ENCODE assay signal across 8 cellular contexts in genomic region chr6:77466055-77467028, GRCh38. TPM values are rescaled to one million over a fixed set of nuclear protein-coding genes. Genes with fewer than 3 reads are reported as not detected.
A peak's percentile ranks its signal among the peaks of the same experiment; 100 is the strongest.
DNase-seq lines count a peak whose midpoint lies in the region; ATAC-seq, FAIRE-seq and TF ChIP-seq lines count a peak whose summit lies in the region.

No MANE protein-coding gene starts in this region.

- no peaks in the 10 kb centered on the region; the same call in 1 of the 2 replicates for H3K9me2 ChIP-seq in DOHH2 (replicated peaks; ENCODE audit: control insufficient read depth, low read length)

- WGBS in mesodermal cell (ENCODE audit: insufficient coverage in 2 of 2), 2 experiments, result 6 to 10% methylated on average over 28 to 34 of the region's 36 CpGs

- H3K4me2 ChIP-seq in DOHH2 (ENCODE audit: low read length), result peak overlapping the region; percentile 80
- H3K4me2 ChIP-seq in endothelial cell of umbilical vein (ENCODE audit: insufficient read depth, low read length), result peak overlapping the region; percentile 97

- H3K9me3 Mint-ChIP-seq in T-helper 1 cell treated with Interleukin-12 subunit alpha and Interleukin-12 subunit beta and Interleukin-4 antibody, amounts not matched to agents 30 μg/mL and 1 μg/mL, for 36 hours, result peaks cover 11% of the 10 kb centered on the region

- no peaks in the 10 kb centered on the region; the same call in 1 of the 2 replicates for H3K9me3 ChIP-seq in DOHH2 (ENCODE audit: control insufficient read depth, insufficient read depth, low read length)
- H3K9me3 ChIP-seq in endothelial cell of umbilical vein (replicated peaks; ENCODE audit: control insufficient read depth, insufficient read depth, low read length), result no peaks in the 10 kb centered on the region
- H3K9me3 ChIP-seq in mesodermal cell (ENCODE audit: control insufficient read depth, low read length), result no peaks in the 10 kb centered on the region
- no peaks in the 10 kb centered on the region for H3K9me3 ChIP-seq in upper lobe of right lung

- H3K36me3 ChIP-seq in DOHH2 (ENCODE audit: control insufficient read depth, low read length) (no peaks in the 10 kb centered on the region), endothelial cell of umbilical vein (ENCODE audit: control insufficient read depth in 2 of 2, extremely low read depth in 1 of 2, insufficient read depth in 2 of 2, low read length in 2 of 2) (no peaks in the 10 kb centered on the region), mesodermal cell (ENCODE audit: control insufficient read depth, insufficient read depth, low read length) (no peaks in the 10 kb centered on the region), upper lobe of right lung (no peaks in the 10 kb centered on the region)

- H3K27ac Mint-ChIP-seq in T-helper 1 cell treated with Interleukin-12 subunit alpha and Interleukin-12 subunit beta and Interleukin-4 antibody, amounts not matched to agents 30 μg/mL and 1 μg/mL, for 36 hours, result peak overlapping the region; percentile 24

- H3K4me1 ChIP-seq in DOHH2 (ENCODE audit: control insufficient read depth, low read length) (peaks cover 3% of the 10 kb centered on the region; the same call in 1 of the 2 replicates), endothelial cell of umbilical vein (ENCODE audit: control insufficient read depth, extremely low read depth, insufficient read depth, low read length) (peaks cover 32% of the 10 kb centered on the region), mesodermal cell (ENCODE audit: control insufficient read depth, insufficient read depth, low read length, poor library complexity, severe bottlenecking) (peaks cover 4% of the 10 kb centered on the region), upper lobe of right lung (peaks cover 13% of the 10 kb centered on the region)

- H3K9me1 ChIP-seq in endothelial cell of umbilical vein (replicated peaks; ENCODE audit: control insufficient read depth, extremely low read depth, insufficient read depth, low read length), result no peaks in the 10 kb centered on the region

- TF ChIP-seq POLR2A in endothelial cell of umbilical vein (IDR thresholded peaks at IDR 0.05; ENCODE audit: low read depth, low read length), result no peak

- peak; percentile 66 for TF ChIP-seq CTCF in DOHH2 (IDR thresholded peaks at IDR 0.05; ENCODE audit: low read depth, low read length, poor library complexity, severe bottlenecking)
- peak; percentile 70 to 77 for TF ChIP-seq CTCF in endothelial cell of umbilical vein (IDR thresholded peaks at IDR 0.05; ENCODE audit: extremely low read depth in 1 of 2, insufficient read depth in 1 of 2, low read depth in 1 of 2, low read length in 2 of 2)
- TF ChIP-seq CTCF in upper lobe of right lung (IDR thresholded peaks at IDR 0.05), result peak; percentile 49

- no peaks in the 10 kb centered on the region for H3K27me3 ChIP-seq in DOHH2 (ENCODE audit: control insufficient read depth, low read length)
- no peaks in the 10 kb centered on the region for H3K27me3 ChIP-seq in endothelial cell of umbilical vein (ENCODE audit: control insufficient read depth in 2 of 2, insufficient read depth in 2 of 2, low read length in 2 of 2)
- peaks cover 51% of the 10 kb centered on the region for H3K27me3 ChIP-seq in upper lobe of right lung

- no peaks in the 10 kb centered on the region for H3F3A ChIP-seq in DOHH2 (ENCODE audit: control insufficient read depth, insufficient read depth)

- peak; percentile 72 for FAIRE-seq in endothelial cell of umbilical vein (lab: Jason Lieb, UNC)

- POLR2A ChIA-PET in endothelial cell of umbilical vein (lab: Charles Lee), result interaction anchor here (0.7 to 1.1 kb wide), 2 partner anchors 473 to 1140 kb away, joined by 3 read pairs; no protein-coding TSS in a partner anchor

- BruUV-seq in endothelial cell of umbilical vein (replicated peaks; lab: Mats Ljungman, UMichigan), result no TSS peak

- H3K27ac ChIP-seq in DOHH2 (ENCODE audit: low read depth, low read length), result no peak overlapping the region
- peak overlapping the region; percentile 38 for H3K27ac ChIP-seq in endothelial cell of umbilical vein (ENCODE audit: insufficient read depth, low read depth, low read length)
- no peak overlapping the region for H3K27ac ChIP-seq in mesodermal cell (ENCODE audit: low read depth, low read length, severe bottlenecking)
- no peak overlapping the region for H3K27ac ChIP-seq in upper lobe of right lung

- peak overlapping the region; percentile 78 for H3K4me3 ChIP-seq in DOHH2 (ENCODE audit: low read length)
- H3K4me3 ChIP-seq in endothelial cell of umbilical vein (replicated peaks in 1 of 3; ENCODE audit: insufficient read depth in 1 of 3, low read depth in 1 of 3, low read length in 3 of 3), result peak overlapping the region; percentile 52 to 97 (median 81)
- peak overlapping the region; percentile 48 for H3K4me3 ChIP-seq in mesodermal cell (ENCODE audit: extremely low read depth, insufficient read depth, low read length, poor library complexity, severe bottlenecking)
- H3K4me3 ChIP-seq in upper lobe of right lung, result peak overlapping the region; percentile 55

- peaks cover 3% of the 10 kb centered on the region for H3K36me3 Mint-ChIP-seq in T-helper 1 cell treated with Interleukin-12 subunit alpha and Interleukin-12 subunit beta and Interleukin-4 antibody, amounts not matched to agents 30 μg/mL and 1 μg/mL, for 36 hours (ENCODE audit: low read depth)

- H3K79me2 ChIP-seq in DOHH2 (ENCODE audit: control insufficient read depth, low read length), result no peaks in the 10 kb centered on the region
- peaks cover 48% of the 10 kb centered on the region for H3K79me2 ChIP-seq in endothelial cell of umbilical vein (ENCODE audit: control insufficient read depth, insufficient read depth, low read length)

- H3K9ac ChIP-seq in endothelial cell of umbilical vein (replicated peaks; ENCODE audit: extremely low read depth, insufficient read depth, low read length), result peak overlapping the region; percentile 69

- CTCF ChIA-PET in endothelial cell of umbilical vein (lab: Charles Lee), result interaction anchor here (0.7 to 9.4 kb wide), 19 partner anchors 8 to 1573 kb away, joined by 3 to 105 read pairs (median 5); no protein-coding TSS in a partner anchor

- peak; percentile 87 for ATAC-seq in GM19395 (IDR thresholded peaks at IDR 0.05; ENCODE audit: unreplicated experiment)
- peak; percentile 86 for ATAC-seq in HG03354 (IDR thresholded peaks at IDR 0.05; ENCODE audit: poor library complexity, severe bottlenecking, unreplicated experiment)
- peak; percentile 78 for ATAC-seq in upper lobe of right lung

- intact Hi-C loops in endothelial cell of umbilical vein (cut with micrococcal nuclease), result loop anchor here (1.0 to 10.0 kb wide), 4 partner anchors 768 to 1998 kb away; no protein-coding TSS in a partner anchor
- intact Hi-C loops in upper lobe of right lung (cut with DNase I), result no loop called here

- H3K4me1 Mint-ChIP-seq in T-helper 1 cell treated with Interleukin-12 subunit alpha and Interleukin-12 subunit beta and Interleukin-4 antibody, amounts not matched to agents 30 μg/mL and 1 μg/mL, for 36 hours (ENCODE audit: low read depth), result peaks cover 9% of the 10 kb centered on the region

- peak overlapping the region; percentile 95 for H2AFZ ChIP-seq in endothelial cell of umbilical vein (ENCODE audit: low read depth, low read length)

- H4K20me1 ChIP-seq in DOHH2 (ENCODE audit: control insufficient read depth, insufficient read depth, low read depth, low read length) (no peaks in the 10 kb centered on the region), endothelial cell of umbilical vein (replicated peaks; ENCODE audit: control insufficient read depth, extremely low read depth, insufficient read depth, low read length) (no peaks in the 10 kb centered on the region)

- dilution Hi-C loops in endothelial cell of umbilical vein (cut with MboI; ENCODE audit: extremely low pct_ligation_motif_present, low sequenced_read_pairs), result no loop called here

- DNase-seq in endothelial cell of umbilical vein (ENCODE audit: low read depth, low spot score) (peak; percentile 77), upper lobe of right lung (peak; percentile 68)
- DNase-seq in stimulated activated CD4-positive, alpha-beta T cell treated with anti-CD3 and anti-CD28 coated beads, Interleukin-4, amount 100 ng/mL, for 24 hours, result no peak

- peak overlapping the region; percentile 88 for H3K4me3 Mint-ChIP-seq in T-helper 1 cell treated with Interleukin-12 subunit alpha and Interleukin-12 subunit beta and Interleukin-4 antibody, amounts not matched to agents 30 μg/mL and 1 μg/mL, for 36 hours

- peaks cover 61% of the 10 kb centered on the region for H3K27me3 Mint-ChIP-seq in T-helper 1 cell treated with Interleukin-12 subunit alpha and Interleukin-12 subunit beta and Interleukin-4 antibody, amounts not matched to agents 30 μg/mL and 1 μg/mL, for 36 hours (ENCODE audit: low read depth)

TF ChIP-seq in endothelial cell of umbilical vein, 7 proteins besides CTCF, POLR2A, EP300 and RAD21:
- TF ChIP-seq POLR2AphosphoS5 (IDR thresholded peaks at IDR 0.05; ENCODE audit: insufficient read depth, low read depth, low read length) (peak; percentile 62), JUN (IDR thresholded peaks at IDR 0.05; ENCODE audit: borderline replicate concordance, insufficient read depth, insufficient read length, low read depth) (no peak)
TF ChIP-seq in endothelial cell of umbilical vein: peak in this region for 1.

RNA-seq across cellular contexts. Expression of gene HTR1B, which starts 3.1 kb away (rescaled TPM):
- 54.7 and 57.5 TPM in 2 replicates for total RNA-seq in endothelial cell of umbilical vein
- polyA plus RNA-seq in endothelial cell of umbilical vein, result 66.3 and 68.7 TPM in 2 replicates
- polyA plus RNA-seq in endothelial cell of umbilical vein (2011; cell fraction: cytosol; rRNA removed), result 50.3 and 57.1 TPM in 2 replicates
- 31.5 and 35.8 TPM in 2 replicates for polyA plus RNA-seq in endothelial cell of umbilical vein (2011; cell fraction: nucleus; rRNA removed)
- polyA plus RNA-seq in endothelial cell of umbilical vein (2012), result 57.8 and 67.8 TPM in 2 replicates
- polyA minus RNA-seq in endothelial cell of umbilical vein, result 79.8 and 97.0 TPM in 2 replicates
- not detected for polyA minus RNA-seq in endothelial cell of umbilical vein (2011; cell fraction: cytosol; rRNA and poly(A)+ RNA removed)
- polyA minus RNA-seq in endothelial cell of umbilical vein (2011; cell fraction: nucleus; rRNA and poly(A)+ RNA removed), result 31.1 and 34.1 TPM in 2 replicates
- 0.41 TPM for polyA plus RNA-seq in mesodermal cell (2013, experiment 1 of 2)
- 0.35 TPM for polyA plus RNA-seq in mesodermal cell (2013, experiment 2 of 2)
- 0.84 TPM for total RNA-seq in upper lobe of right lung

Comparison
In these comparisons a context has a peak if more than half of its experiments do, and no peak if none do; other contexts are left out.
1. RNA of gene HTR1B, which starts 3.1 kb away (total RNA-seq): 54.7 to 57.5 TPM in endothelial cell of umbilical vein; 0.84 TPM in upper lobe of right lung (single experiment); every median in the first group is over 10 times any median in the second.
2. Peak in every context shown above with its lines, with median percentiles within 50 percentile points of each other: H3K4me3 ChIP-seq, CTCF ChIP-seq and ATAC-seq.